In genomic region chr5:80985600-80986228, GRCh38 we compare ENCODE assay signal across 18 cellular contexts. TPM values are rescaled to one million over a fixed set of nuclear protein-coding genes. Genes with fewer than 3 reads are reported as not detected.
DNase-seq lines count a peak whose midpoint lies in the region; ATAC-seq and TF ChIP-seq lines count a peak whose summit lies in the region.
"Had no signal": no experiment of that assay in that cellular context is flagged by ENCODE, and none has a peak within 500 bp of the region (broad histone marks: within the 10 kb centered on the region; RNA-seq: fewer than 3 reads in every experiment).

No MANE protein-coding gene starts in this region.

- peak overlapping the region; percentile 46 for H3K27ac Mint-ChIP-seq in activated T-helper 17 cell treated with anti-CD3 and anti-CD28 coated beads, Interleukin-2, amount 50 U/mL, for 72 hours
- peak overlapping the region; percentile 2 for H3K27ac Mint-ChIP-seq in stimulated activated effector memory CD8-positive, alpha-beta T cell treated with anti-CD3 and anti-CD28 coated beads, Interleukin-12 subunit alpha, Interleukin-12 subunit beta, amount 100 ng/mL, for 72 hours
- H3K27ac Mint-ChIP-seq: brain, progenitor cell of endocrine pancreas had no signal

- no peaks in the 10 kb centered on the region for H3K27me3 ChIP-seq in right atrium auricular region
- H3K27me3 ChIP-seq: MG63, Peyer's patch, tibial artery had no signal

- H3K27me3 Mint-ChIP-seq in activated T-helper 17 cell treated with anti-CD3 and anti-CD28 coated beads, Interleukin-2, amount 50 U/mL, for 72 hours = no peaks in the 10 kb centered on the region
- H3K27me3 Mint-ChIP-seq: progenitor cell of endocrine pancreas had no signal

- H3K9me3 ChIP-seq in right atrium auricular region = no peaks in the 10 kb centered on the region
- H3K9me3 ChIP-seq: MG63, Peyer's patch, tibial artery had no signal

- no peak overlapping the region for H3K4me3 ChIP-seq in right atrium auricular region
- H3K4me3 ChIP-seq: MG63, Peyer's patch, tibial artery had no signal

- H3K4me1 ChIP-seq in right atrium auricular region = no peaks in the 10 kb centered on the region
- H3K4me1 ChIP-seq: Peyer's patch, tibial artery had no signal

- H3K4me3 Mint-ChIP-seq in activated T-helper 17 cell treated with anti-CD3 and anti-CD28 coated beads, Interleukin-2, amount 50 U/mL, for 72 hours = peak overlapping the region; percentile 41
- H3K4me3 Mint-ChIP-seq in stimulated activated effector memory CD8-positive, alpha-beta T cell treated with anti-CD3 and anti-CD28 coated beads, Interleukin-12 subunit alpha, Interleukin-12 subunit beta, amount 100 ng/mL, for 72 hours = no peak overlapping the region
- H3K4me3 Mint-ChIP-seq: brain had no signal

- no peak for TF ChIP-seq CTCF in right atrium auricular region (IDR thresholded peaks at IDR 0.05)

- H3K4me1 Mint-ChIP-seq in activated T-helper 17 cell treated with anti-CD3 and anti-CD28 coated beads, Interleukin-2, amount 50 U/mL, for 72 hours = peaks cover 41% of the 10 kb centered on the region
- H3K4me1 Mint-ChIP-seq in stimulated activated effector memory CD8-positive, alpha-beta T cell treated with anti-CD3 and anti-CD28 coated beads, Interleukin-12 subunit alpha, Interleukin-12 subunit beta, amount 100 ng/mL, for 72 hours = peaks cover 37% of the 10 kb centered on the region
- H3K4me1 Mint-ChIP-seq: brain had no signal

- no peaks in the 10 kb centered on the region for H3K36me3 Mint-ChIP-seq in activated T-helper 17 cell treated with anti-CD3 and anti-CD28 coated beads, Interleukin-2, amount 50 U/mL, for 72 hours (ENCODE audit: low read depth)
- H3K36me3 Mint-ChIP-seq in stimulated activated effector memory CD8-positive, alpha-beta T cell treated with anti-CD3 and anti-CD28 coated beads, Interleukin-12 subunit alpha, Interleukin-12 subunit beta, amount 100 ng/mL, for 72 hours = no peaks in the 10 kb centered on the region
- H3K36me3 Mint-ChIP-seq: brain had no signal

- no peaks in the 10 kb centered on the region for H3K36me3 ChIP-seq in right atrium auricular region
- H3K36me3 ChIP-seq: MG63, Peyer's patch, tibial artery had no signal

- peak overlapping the region; percentile 24 to 58 for H3K27ac ChIP-seq in right atrium auricular region
- H3K27ac ChIP-seq: 22Rv1, Peyer's patch, tibial artery had no signal

- H3K9me3 Mint-ChIP-seq in activated T-helper 17 cell treated with anti-CD3 and anti-CD28 coated beads, Interleukin-2, amount 50 U/mL, for 72 hours = no peaks in the 10 kb centered on the region
- H3K9me3 Mint-ChIP-seq in stimulated activated effector memory CD8-positive, alpha-beta T cell treated with anti-CD3 and anti-CD28 coated beads, Interleukin-12 subunit alpha, Interleukin-12 subunit beta, amount 100 ng/mL, for 72 hours = no peaks in the 10 kb centered on the region
- H3K9me3 Mint-ChIP-seq: brain had no signal

- DNase-seq in DMS53 (lab: John Stamatoyannopoulos, UW) = peak; percentile 29
- no peak for DNase-seq in DMS53 treated with DMSO at 0.1 percent for 48 hours (lab: John Stamatoyannopoulos, UW; ENCODE audit: unreplicated experiment)
- no peak for DNase-seq in right atrium auricular region (ENCODE audit: low spot score)
- no peak for DNase-seq in stimulated activated effector memory CD8-positive, alpha-beta T cell treated with anti-CD3 and anti-CD28 coated beads, Interleukin-12 subunit alpha, Interleukin-12 subunit beta, amount 100 ng/mL, for 72 hours (ENCODE audit: low spot score in 2 of 2)
- no peak for DNase-seq in central memory CD4-positive, alpha-beta T cell
- no peak for DNase-seq in COLO668 (lab: John Stamatoyannopoulos, UW; ENCODE audit: unreplicated experiment)
- DNase-seq: activated CD4-positive, CD25-positive, alpha-beta regulatory T cell treated with anti-CD3 and anti-CD28 coated beads, Interleukin-2, amount 50 U/mL, for 72 hours; effector CD8-positive, alpha-beta T cell; MG63; NCI-H526 treated with DMSO at 0.1 percent for 48 hours; Peyer's patch; tibial artery had no signal

- ATAC-seq in activated T-helper 17 cell treated with anti-CD3 and anti-CD28 coated beads, Interleukin-2, amount 50 U/mL, for 72 hours (replicated peaks) = peak; percentile 13
- no peak for ATAC-seq in stimulated activated effector memory CD8-positive, alpha-beta T cell treated with anti-CD3 and anti-CD28 coated beads, Interleukin-12 subunit alpha, Interleukin-12 subunit beta, amount 100 ng/mL, for 72 hours
- ATAC-seq in HG02870 (IDR thresholded peaks at IDR 0.05; ENCODE audit: unreplicated experiment) = no peak

RNA-seq across cellular contexts. Expression of gene RASGRF2, which starts 25.6 kb away (rescaled TPM):
- 1 to 10 TPM; 6.8 to 7.6 TPM for total RNA-seq in activated T-helper 17 cell treated with anti-CD3 and anti-CD28 coated beads, Interleukin-2, amount 50 U/mL, for 72 hours
- total RNA-seq in right atrium auricular region = 1 to 10 TPM; 3.5 to 6.3 TPM
- total RNA-seq: G401 had no signal
